ENCODE assay signal across 8 cellular contexts in genomic region chr1:155193275-155193990, GRCh38. TPM values are rescaled to one million over a fixed set of nuclear protein-coding genes. Genes with fewer than 3 reads are reported as not detected.
DNase-seq lines count a peak whose midpoint lies in the region; ATAC-seq and TF ChIP-seq lines count a peak whose summit lies in the region.

No MANE protein-coding gene starts in this region.

- ATAC-seq in GM21576 (IDR thresholded peaks at IDR 0.05; ENCODE audit: unreplicated experiment), result peak; percentile 61

- CTCF ChIA-PET in RWPE1 (lab: Yijun Ruan, JAX), result interaction anchor here (0.6 to 2.6 kb wide), 25 partner anchors 9 to 1332 kb away, joined by 3 to 25 read pairs (median 4); partner anchors contain the start of genes KRTCAP2, MTX1 and THBS3

- H3K36me3 ChIP-seq in neural cell (ENCODE audit: insufficient read depth, low read length), result no peaks in the 10 kb centered on the region

- H3K27ac ChIP-seq in RWPE1, result peak overlapping the region; percentile 99
- H3K27ac ChIP-seq in neural cell (ENCODE audit: low read length), result peak overlapping the region; percentile 91
- peak overlapping the region; percentile 64 for H3K27ac ChIP-seq in substantia nigra (ENCODE audit: low read depth, low read length, poor library complexity, severe bottlenecking)

- no peaks in the 10 kb centered on the region for H3K27me3 ChIP-seq in neural cell (ENCODE audit: insufficient read depth, low read depth, low read length)

- POLR2A ChIA-PET in RWPE1 (lab: Yijun Ruan, JAX; ENCODE audit: low non-redundant PET), result interaction anchor here (0.7 to 1.3 kb wide), 3 partner anchors 10 to 428 kb away, joined by 3 to 5 read pairs (median 4); no protein-coding TSS in a partner anchor

- H3K9me3 ChIP-seq in neural cell (ENCODE audit: low read length), result no peaks in the 10 kb centered on the region

- TF ChIP-seq CTCF in RWPE1 (conservative IDR thresholded peaks at IDR 0.05; ENCODE audit: low read depth), result peak; percentile 97
- TF ChIP-seq CTCF in fibroblast of the aortic adventitia (IDR thresholded peaks at IDR 0.05; ENCODE audit: insufficient read depth, low read length), result peak; percentile 99
- TF ChIP-seq CTCF in neural cell (IDR thresholded peaks at IDR 0.05; ENCODE audit: poor library complexity, severe bottlenecking), result peak; percentile 93

- no peaks in the 10 kb centered on the region for H3K9me2 ChIP-seq in neural cell (ENCODE audit: insufficient read depth, low read length)

- H4K20me1 ChIP-seq in neural cell (ENCODE audit: insufficient read depth), result no peaks in the 10 kb centered on the region

- no peaks in the 10 kb centered on the region for H3F3A ChIP-seq in neural cell (ENCODE audit: insufficient read depth, low read length, poor library complexity, severe bottlenecking)

- H2AFZ ChIP-seq in neural cell (ENCODE audit: low read depth, low read length), result no peak overlapping the region

- peaks cover 32% of the 10 kb centered on the region for H3K79me2 ChIP-seq in neural cell (replicated peaks; ENCODE audit: insufficient read depth, low read length)

- peak overlapping the region; percentile 55 for H3K4me2 ChIP-seq in neural cell (ENCODE audit: low read length)

- TF ChIP-seq RAD21 in neural cell (conservative IDR thresholded peaks at IDR 0.05), result peak; percentile 66

- DNase-seq in DMS153 (lab: John Stamatoyannopoulos, UW) (peak; percentile 92), LHCN-M2 (ENCODE audit: low read depth) (peak; percentile 93), RWPE1 (ENCODE audit: low spot score) (peak; percentile 87), fibroblast of the aortic adventitia (ENCODE audit: low read depth) (peak; percentile 96), substantia nigra (lab: John Stamatoyannopoulos, UW) (peak in 44 of 49 donors; percentile 19 to 83 (median 63))
- peak; percentile 91 for DNase-seq in activated effector memory CD4-positive, alpha-beta T cell treated with anti-CD3 and anti-CD28 coated beads, Interleukin-2, amount 50 U/mL, for 16 hours

- peak overlapping the region; percentile 78 for H3K9ac ChIP-seq in neural cell (ENCODE audit: low read length)

- no peak for TF ChIP-seq EP300 in neural cell (conservative IDR thresholded peaks at IDR 0.05; ENCODE audit: poor library complexity, severe bottlenecking)

- H3K4me3 ChIP-seq in fibroblast of the aortic adventitia (ENCODE audit: low read depth, low read length), result peak overlapping the region; percentile 70
- H3K4me3 ChIP-seq in neural cell (ENCODE audit: low read length), result peak overlapping the region; percentile 68

TF ChIP-seq in neural cell, 6 proteins besides CTCF, POLR2A, EP300 and RAD21:
- TF ChIP-seq EZH2 (IDR thresholded peaks at IDR 0.05; ENCODE audit: borderline replicate concordance, insufficient read depth, low read length, poor library complexity, severe bottlenecking) (no peak), REST (IDR thresholded peaks at IDR 0.05; ENCODE audit: borderline replicate concordance) (no peak), SMC3 (conservative IDR thresholded peaks at IDR 0.05; ENCODE audit: poor library complexity) (peak; percentile 74)

RNA-seq across cellular contexts. Expression of gene THBS3, which starts 14.3 kb away (rescaled TPM):
- 17.4 and 26.4 TPM in 2 replicates for total RNA-seq in LHCN-M2 (2014; rRNA removed)
- polyA plus RNA-seq in LHCN-M2 (2012), result 14.6 TPM
- total RNA-seq in fibroblast of the aortic adventitia (ENCODE audit: low replicate concordance), result 29.3 and 41.1 TPM in 2 replicates
- polyA plus RNA-seq in neural cell, result 99.6 and 126 TPM in 2 replicates
- 55.0 and 58.9 TPM in 2 replicates for polyA minus RNA-seq in neural cell

RNA-seq across cellular contexts. Expression of gene MTX1, which starts 15.1 kb away (rescaled TPM):
- 47.6 and 49.1 TPM in 2 replicates for total RNA-seq in LHCN-M2 (2014; rRNA removed)
- polyA plus RNA-seq in LHCN-M2 (2012), result 66.7 TPM
- total RNA-seq in fibroblast of the aortic adventitia (ENCODE audit: low replicate concordance), result 13.7 and 26.1 TPM in 2 replicates
- polyA plus RNA-seq in neural cell, result 48.0 and 55.0 TPM in 2 replicates
- 19.6 and 23.1 TPM in 2 replicates for polyA minus RNA-seq in neural cell

RNA-seq across cellular contexts. Expression of gene TRIM46, which starts 19.8 kb away (rescaled TPM):
- total RNA-seq in LHCN-M2 (2014; rRNA removed), result 3.1 and 3.3 TPM in 2 replicates
- 2.5 TPM for polyA plus RNA-seq in LHCN-M2 (2012)
- 5.2 and 13.2 TPM in 2 replicates for total RNA-seq in fibroblast of the aortic adventitia (ENCODE audit: low replicate concordance)
- 31.5 and 49.0 TPM in 2 replicates for polyA plus RNA-seq in neural cell
- polyA minus RNA-seq in neural cell, result 38.0 and 38.7 TPM in 2 replicates

RNA-seq across cellular contexts. Expression of gene KRTCAP2, which starts 20.3 kb away (rescaled TPM):
- 95.3 and 96.7 TPM in 2 replicates for total RNA-seq in LHCN-M2 (2014; rRNA removed)
- 306 TPM for polyA plus RNA-seq in LHCN-M2 (2012)
- 29.8 and 100 TPM in 2 replicates for total RNA-seq in fibroblast of the aortic adventitia (ENCODE audit: low replicate concordance)
- 175 and 187 TPM in 2 replicates for polyA plus RNA-seq in neural cell
- 43.6 and 54.6 TPM in 2 replicates for polyA minus RNA-seq in neural cell

RNA-seq across cellular contexts. Expression of gene DPM3, which starts 53.1 kb away (rescaled TPM):
- total RNA-seq in LHCN-M2 (2014; rRNA removed) (86.9 and 101 TPM in 2 replicates), fibroblast of the aortic adventitia (ENCODE audit: low replicate concordance) (26.1 and 46.3 TPM in 2 replicates)
- polyA plus RNA-seq in LHCN-M2 (2012), result 144 TPM
- polyA plus RNA-seq in neural cell, result 150 TPM in 2 replicates
- polyA minus RNA-seq in neural cell, result 13.9 and 17.8 TPM in 2 replicates

Comparison
In these comparisons a context has a peak if more than half of its experiments do, and no peak if none do; other contexts are left out.
1. Peak in every context shown above with its lines: DNase-seq, ATAC-seq, H3K4me3 ChIP-seq and H3K27ac ChIP-seq.